In genomic region chr1:42924249-42925131, GRCh38 we compare ENCODE assay signal across 1 cellular context.
A peak's percentile ranks its signal among the peaks of the same experiment; 100 is the strongest.
TF ChIP-seq lines count a peak whose summit lies in the region.

No MANE protein-coding gene starts in this region.

TF ChIP-seq in HepG2, 621 proteins besides CTCF, POLR2A, EP300 and RAD21 (continued from another document and continues in another):
- no peak for TF ChIP-seq CEBPZ (IDR thresholded peaks at IDR 0.05; ENCODE audit: low read length)
- TF ChIP-seq STAG1 (CRISPR knock-in tag; IDR thresholded peaks at IDR 0.05): no peak
- TF ChIP-seq PHF20 (CRISPR knock-in tag; IDR thresholded peaks at IDR 0.05): no peak; the same call in 1 of the 2 replicates
- no peak for TF ChIP-seq XBP1 (CRISPR knock-in tag; IDR thresholded peaks at IDR 0.05)
- no peak for TF ChIP-seq ZNF569 (CRISPR knock-in tag; IDR thresholded peaks at IDR 0.05; ENCODE audit: borderline replicate concordance)
- TF ChIP-seq, protein P1, sequence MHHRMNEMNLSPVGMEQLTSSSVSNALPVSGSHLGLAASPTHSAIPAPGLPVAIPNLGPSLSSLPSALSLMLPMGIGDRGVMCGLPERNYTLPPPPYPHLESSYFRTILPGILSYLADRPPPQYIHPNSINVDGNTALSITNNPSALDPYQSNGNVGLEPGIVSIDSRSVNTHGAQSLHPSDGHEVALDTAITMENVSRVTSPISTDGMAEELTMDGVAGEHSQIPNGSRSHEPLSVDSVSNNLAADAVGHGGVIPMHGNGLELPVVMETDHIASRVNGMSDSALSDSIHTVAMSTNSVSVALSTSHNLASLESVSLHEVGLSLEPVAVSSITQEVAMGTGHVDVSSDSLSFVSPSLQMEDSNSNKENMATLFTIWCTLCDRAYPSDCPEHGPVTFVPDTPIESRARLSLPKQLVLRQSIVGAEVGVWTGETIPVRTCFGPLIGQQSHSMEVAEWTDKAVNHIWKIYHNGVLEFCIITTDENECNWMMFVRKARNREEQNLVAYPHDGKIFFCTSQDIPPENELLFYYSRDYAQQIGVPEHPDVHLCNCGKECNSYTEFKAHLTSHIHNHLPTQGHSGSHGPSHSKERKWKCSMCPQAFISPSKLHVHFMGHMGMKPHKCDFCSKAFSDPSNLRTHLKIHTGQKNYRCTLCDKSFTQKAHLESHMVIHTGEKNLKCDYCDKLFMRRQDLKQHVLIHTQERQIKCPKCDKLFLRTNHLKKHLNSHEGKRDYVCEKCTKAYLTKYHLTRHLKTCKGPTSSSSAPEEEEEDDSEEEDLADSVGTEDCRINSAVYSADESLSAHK (CRISPR knock-in tag; IDR thresholded peaks at IDR 0.05; ENCODE audit: borderline replicate concordance): no peak
- no peak for TF ChIP-seq ZNF264 (CRISPR knock-in tag; IDR thresholded peaks at IDR 0.05)
- no peak for TF ChIP-seq ZNF136 (CRISPR knock-in tag; IDR thresholded peaks at IDR 0.05; ENCODE audit: low read depth)
- TF ChIP-seq ZNF724P (CRISPR knock-in tag; IDR thresholded peaks at IDR 0.05; ENCODE audit: borderline replicate concordance): no peak
- TF ChIP-seq HDAC2 (CRISPR knock-in tag; IDR thresholded peaks at IDR 0.05): peak; percentile 52; the same call in 1 of the 2 replicates
- TF ChIP-seq GZF1 (CRISPR knock-in tag; IDR thresholded peaks at IDR 0.05): no peak
- no peak; the same call in 1 of the 2 replicates for TF ChIP-seq ZNF589 (CRISPR knock-in tag; conservative IDR thresholded peaks at IDR 0.05)
- TF ChIP-seq, protein P2, sequence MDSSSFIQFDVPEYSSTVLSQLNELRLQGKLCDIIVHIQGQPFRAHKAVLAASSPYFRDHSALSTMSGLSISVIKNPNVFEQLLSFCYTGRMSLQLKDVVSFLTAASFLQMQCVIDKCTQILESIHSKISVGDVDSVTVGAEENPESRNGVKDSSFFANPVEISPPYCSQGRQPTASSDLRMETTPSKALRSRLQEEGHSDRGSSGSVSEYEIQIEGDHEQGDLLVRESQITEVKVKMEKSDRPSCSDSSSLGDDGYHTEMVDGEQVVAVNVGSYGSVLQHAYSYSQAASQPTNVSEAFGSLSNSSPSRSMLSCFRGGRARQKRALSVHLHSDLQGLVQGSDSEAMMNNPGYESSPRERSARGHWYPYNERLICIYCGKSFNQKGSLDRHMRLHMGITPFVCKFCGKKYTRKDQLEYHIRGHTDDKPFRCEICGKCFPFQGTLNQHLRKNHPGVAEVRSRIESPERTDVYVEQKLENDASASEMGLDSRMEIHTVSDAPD (CRISPR knock-in tag; IDR thresholded peaks at IDR 0.05): no peak
- no peak for TF ChIP-seq ZNF678 (CRISPR knock-in tag; IDR thresholded peaks at IDR 0.05)
- TF ChIP-seq CCDC6 (CRISPR knock-in tag; IDR thresholded peaks at IDR 0.05): peak; percentile 62; the same call in 1 of the 2 replicates
- peak; percentile 78 for TF ChIP-seq ZNF205 (CRISPR knock-in tag; IDR thresholded peaks at IDR 0.05)
- no peak for TF ChIP-seq ZFP37 (CRISPR knock-in tag; IDR thresholded peaks at IDR 0.05; ENCODE audit: borderline replicate concordance)
- no peak for TF ChIP-seq ZBTB2 (CRISPR knock-in tag; IDR thresholded peaks at IDR 0.05; ENCODE audit: low read depth)
- TF ChIP-seq BRCA1 (CRISPR knock-in tag; IDR thresholded peaks at IDR 0.05): no peak
- TF ChIP-seq, protein P3, sequence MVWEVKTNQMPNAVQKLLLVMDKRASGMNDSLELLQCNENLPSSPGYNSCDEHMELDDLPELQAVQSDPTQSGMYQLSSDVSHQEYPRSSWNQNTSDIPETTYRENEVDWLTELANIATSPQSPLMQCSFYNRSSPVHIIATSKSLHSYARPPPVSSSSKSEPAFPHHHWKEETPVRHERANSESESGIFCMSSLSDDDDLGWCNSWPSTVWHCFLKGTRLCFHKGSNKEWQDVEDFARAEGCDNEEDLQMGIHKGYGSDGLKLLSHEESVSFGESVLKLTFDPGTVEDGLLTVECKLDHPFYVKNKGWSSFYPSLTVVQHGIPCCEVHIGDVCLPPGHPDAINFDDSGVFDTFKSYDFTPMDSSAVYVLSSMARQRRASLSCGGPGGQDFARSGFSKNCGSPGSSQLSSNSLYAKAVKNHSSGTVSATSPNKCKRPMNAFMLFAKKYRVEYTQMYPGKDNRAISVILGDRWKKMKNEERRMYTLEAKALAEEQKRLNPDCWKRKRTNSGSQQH (CRISPR knock-in tag; IDR thresholded peaks at IDR 0.05; ENCODE audit: low read depth): no peak; the same call in 1 of the 2 replicates
- TF ChIP-seq ZNF749 (CRISPR knock-in tag; IDR thresholded peaks at IDR 0.05; ENCODE audit: borderline replicate concordance): no peak
- peak; percentile 65 for TF ChIP-seq ZFY (CRISPR knock-in tag; IDR thresholded peaks at IDR 0.05)
- peak; percentile 95 for TF ChIP-seq ZC3H4 (CRISPR knock-in tag; IDR thresholded peaks at IDR 0.05; ENCODE audit: borderline replicate concordance)
- TF ChIP-seq SCMH1 (CRISPR knock-in tag; IDR thresholded peaks at IDR 0.05; ENCODE audit: borderline replicate concordance): no peak
- no peak; the same call in 1 of the 2 replicates for TF ChIP-seq ZNF451 (CRISPR knock-in tag; IDR thresholded peaks at IDR 0.05)
- TF ChIP-seq TAF15 (IDR thresholded peaks at IDR 0.05; ENCODE audit: low read depth, low read length, poor library complexity, severe bottlenecking): peak; percentile 59
- no peak for TF ChIP-seq KLF13 (CRISPR knock-in tag; IDR thresholded peaks at IDR 0.05)
- TF ChIP-seq, protein P4, sequence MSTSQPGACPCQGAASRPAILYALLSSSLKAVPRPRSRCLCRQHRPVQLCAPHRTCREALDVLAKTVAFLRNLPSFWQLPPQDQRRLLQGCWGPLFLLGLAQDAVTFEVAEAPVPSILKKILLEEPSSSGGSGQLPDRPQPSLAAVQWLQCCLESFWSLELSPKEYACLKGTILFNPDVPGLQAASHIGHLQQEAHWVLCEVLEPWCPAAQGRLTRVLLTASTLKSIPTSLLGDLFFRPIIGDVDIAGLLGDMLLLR (CRISPR knock-in tag; IDR thresholded peaks at IDR 0.05): 0 out of 2 replicates have a peak, but pooled peaks have one; percentile 63
- TF ChIP-seq MBD4 (IDR thresholded peaks at IDR 0.05; ENCODE audit: borderline replicate concordance, low read length): no peak
- no peak for TF ChIP-seq NR2F1 (CRISPR knock-in tag; IDR thresholded peaks at IDR 0.05)
- no peak for TF ChIP-seq ZNF547 (CRISPR knock-in tag; IDR thresholded peaks at IDR 0.05)
- peak; percentile 78 for TF ChIP-seq HNRNPL (IDR thresholded peaks at IDR 0.05; ENCODE audit: low read depth, low read length)
- peak; percentile 71; the same call in 1 of the 2 replicates for TF ChIP-seq RXRA (CRISPR knock-in tag; IDR thresholded peaks at IDR 0.05)
- no peak; the same call in 1 of the 2 replicates for TF ChIP-seq ZNF512B (CRISPR knock-in tag; IDR thresholded peaks at IDR 0.05; ENCODE audit: borderline replicate concordance)
- TF ChIP-seq HES4 (CRISPR knock-in tag; IDR thresholded peaks at IDR 0.05; ENCODE audit: borderline replicate concordance): no peak
- TF ChIP-seq MATR3 (CRISPR knock-in tag; IDR thresholded peaks at IDR 0.05): no peak
- no peak for TF ChIP-seq GMEB2 (CRISPR knock-in tag; IDR thresholded peaks at IDR 0.05; ENCODE audit: low read depth)
- TF ChIP-seq SAFB2 (CRISPR knock-in tag; IDR thresholded peaks at IDR 0.05; ENCODE audit: borderline replicate concordance, low read depth): peak; percentile 80; the same call in 1 of the 2 replicates
- TF ChIP-seq, protein P5, sequence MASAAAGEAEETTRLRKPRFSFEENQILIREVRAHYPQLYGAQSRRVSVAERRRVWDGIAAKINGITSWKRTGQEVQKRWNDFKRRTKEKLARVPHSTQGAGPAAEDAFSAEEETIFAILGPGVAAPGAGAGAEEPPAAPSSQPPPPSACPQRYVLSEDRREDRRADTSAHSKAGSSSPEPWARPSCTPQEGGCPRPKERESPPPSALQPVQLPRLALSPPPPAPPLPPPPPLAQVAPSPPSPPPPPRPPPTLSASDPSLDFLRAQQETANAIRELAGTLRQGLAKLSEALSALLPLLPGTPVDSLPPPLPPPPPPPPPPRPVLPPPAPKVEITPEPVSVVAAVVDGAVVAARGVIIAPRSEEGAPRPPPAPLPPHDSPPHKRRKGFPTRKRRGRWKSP (CRISPR knock-in tag; IDR thresholded peaks at IDR 0.05): peak; percentile 81; the same call in 1 of the 2 replicates
- TF ChIP-seq, protein P6, sequence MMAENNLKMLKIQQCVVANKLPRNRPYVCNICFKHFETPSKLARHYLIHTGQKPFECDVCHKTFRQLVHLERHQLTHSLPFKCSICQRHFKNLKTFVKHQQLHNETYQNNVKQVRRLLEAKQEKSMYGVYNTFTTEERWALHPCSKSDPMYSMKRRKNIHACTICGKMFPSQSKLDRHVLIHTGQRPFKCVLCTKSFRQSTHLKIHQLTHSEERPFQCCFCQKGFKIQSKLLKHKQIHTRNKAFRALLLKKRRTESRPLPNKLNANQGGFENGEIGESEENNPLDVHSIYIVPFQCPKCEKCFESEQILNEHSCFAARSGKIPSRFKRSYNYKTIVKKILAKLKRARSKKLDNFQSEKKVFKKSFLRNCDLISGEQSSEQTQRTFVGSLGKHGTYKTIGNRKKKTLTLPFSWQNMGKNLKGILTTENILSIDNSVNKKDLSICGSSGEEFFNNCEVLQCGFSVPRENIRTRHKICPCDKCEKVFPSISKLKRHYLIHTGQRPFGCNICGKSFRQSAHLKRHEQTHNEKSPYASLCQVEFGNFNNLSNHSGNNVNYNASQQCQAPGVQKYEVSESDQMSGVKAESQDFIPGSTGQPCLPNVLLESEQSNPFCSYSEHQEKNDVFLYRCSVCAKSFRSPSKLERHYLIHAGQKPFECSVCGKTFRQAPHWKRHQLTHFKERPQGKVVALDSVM (CRISPR knock-in tag; IDR thresholded peaks at IDR 0.05): no peak
